In the genomic region with DNA sequence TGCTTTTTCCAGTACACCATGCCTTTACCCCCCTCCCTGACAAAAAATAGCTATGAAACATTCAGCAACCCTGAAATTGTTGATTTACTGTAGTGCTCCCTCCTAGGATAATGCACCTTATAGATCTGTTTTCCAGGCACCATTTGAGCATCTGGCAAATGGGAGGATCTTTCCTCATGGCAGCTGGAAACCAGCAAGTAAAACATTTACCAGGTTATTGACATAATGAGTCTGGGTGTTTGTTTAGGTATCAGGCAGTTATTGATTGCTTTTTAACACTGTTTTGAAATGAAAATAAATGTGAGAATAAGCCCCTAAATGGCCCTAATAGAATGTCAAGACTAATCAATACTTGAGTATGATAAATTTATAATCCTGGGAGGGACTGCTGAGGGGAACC, we compare ENCODE assay signal across 1 cellular context.
TF ChIP-seq lines count a peak whose summit lies in the region.

No MANE protein-coding gene starts in this region.

TF ChIP-seq in HepG2, 621 proteins besides CTCF, POLR2A, EP300 and RAD21 (continued from another document and continues in another):
- TF ChIP-seq, protein P1, sequence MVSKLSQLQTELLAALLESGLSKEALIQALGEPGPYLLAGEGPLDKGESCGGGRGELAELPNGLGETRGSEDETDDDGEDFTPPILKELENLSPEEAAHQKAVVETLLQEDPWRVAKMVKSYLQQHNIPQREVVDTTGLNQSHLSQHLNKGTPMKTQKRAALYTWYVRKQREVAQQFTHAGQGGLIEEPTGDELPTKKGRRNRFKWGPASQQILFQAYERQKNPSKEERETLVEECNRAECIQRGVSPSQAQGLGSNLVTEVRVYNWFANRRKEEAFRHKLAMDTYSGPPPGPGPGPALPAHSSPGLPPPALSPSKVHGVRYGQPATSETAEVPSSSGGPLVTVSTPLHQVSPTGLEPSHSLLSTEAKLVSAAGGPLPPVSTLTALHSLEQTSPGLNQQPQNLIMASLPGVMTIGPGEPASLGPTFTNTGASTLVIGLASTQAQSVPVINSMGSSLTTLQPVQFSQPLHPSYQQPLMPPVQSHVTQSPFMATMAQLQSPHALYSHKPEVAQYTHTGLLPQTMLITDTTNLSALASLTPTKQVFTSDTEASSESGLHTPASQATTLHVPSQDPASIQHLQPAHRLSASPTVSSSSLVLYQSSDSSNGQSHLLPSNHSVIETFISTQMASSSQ (IDR thresholded peaks at IDR 0.05; ENCODE audit: low read depth) = peak; percentile 95
- TF ChIP-seq, protein P1 (CRISPR knock-in tag; IDR thresholded peaks at IDR 0.05; ENCODE audit: borderline replicate concordance) = peak; percentile 79; the same call in 1 of the 2 replicates
- TF ChIP-seq HDAC2 (CRISPR knock-in tag; IDR thresholded peaks at IDR 0.05) (peak; percentile 37; the same call in 1 of the 2 replicates), GABPB1 (CRISPR knock-in tag; IDR thresholded peaks at IDR 0.05) (no peak), HINFP (CRISPR knock-in tag; IDR thresholded peaks at IDR 0.05; ENCODE audit: low read depth) (no peak), CREM (IDR thresholded peaks at IDR 0.05) (peak; percentile 36; the same call in 1 of the 2 replicates), CREM (CRISPR knock-in tag; IDR thresholded peaks at IDR 0.05) (no peak), MIXL1 (CRISPR knock-in tag; IDR thresholded peaks at IDR 0.05) (peak; percentile 70; the same call in 1 of the 2 replicates), MAF1 (CRISPR knock-in tag; IDR thresholded peaks at IDR 0.05; ENCODE audit: borderline replicate concordance) (no peak), BCL6 (CRISPR knock-in tag; IDR thresholded peaks at IDR 0.05) (peak; percentile 43; the same call in 1 of the 2 replicates), PHF21A (CRISPR knock-in tag; IDR thresholded peaks at IDR 0.05) (no peak), ZFP36L1 (CRISPR knock-in tag; IDR thresholded peaks at IDR 0.05) (no peak), NFIC (IDR thresholded peaks at IDR 0.05; ENCODE audit: low read length) (peak; percentile 44; the same call in 1 of the 2 replicates), BRCA1 (CRISPR knock-in tag; IDR thresholded peaks at IDR 0.05) (no peak), USF2 (IDR thresholded peaks at IDR 0.05; ENCODE audit: low read depth, low read length) (no peak), USF2 (CRISPR knock-in tag; IDR thresholded peaks at IDR 0.05; ENCODE audit: borderline replicate concordance) (no peak), ZNF20 (CRISPR knock-in tag; IDR thresholded peaks at IDR 0.05) (no peak), LCORL (IDR thresholded peaks at IDR 0.05) (no peak), LCORL (CRISPR knock-in tag; IDR thresholded peaks at IDR 0.05) (no peak), KMT2B (CRISPR knock-in tag; IDR thresholded peaks at IDR 0.05) (no peak), SAFB2 (CRISPR knock-in tag; IDR thresholded peaks at IDR 0.05; ENCODE audit: borderline replicate concordance, low read depth) (no peak), GATAD2A (CRISPR knock-in tag; IDR thresholded peaks at IDR 0.05) (peak; percentile 90), TFE3 (CRISPR knock-in tag; IDR thresholded peaks at IDR 0.05) (no peak), MXD3 (CRISPR knock-in tag; IDR thresholded peaks at IDR 0.05) (no peak), ZNF326 (CRISPR knock-in tag; IDR thresholded peaks at IDR 0.05; ENCODE audit: borderline replicate concordance) (no peak), ZNF644 (CRISPR knock-in tag; IDR thresholded peaks at IDR 0.05; ENCODE audit: low read depth) (peak; percentile 64), NPAS2 (CRISPR knock-in tag; IDR thresholded peaks at IDR 0.05; ENCODE audit: borderline replicate concordance) (no peak), ZNF484 (CRISPR knock-in tag; IDR thresholded peaks at IDR 0.05; ENCODE audit: borderline replicate concordance, low read depth) (no peak), ARHGAP35 (CRISPR knock-in tag; IDR thresholded peaks at IDR 0.05; ENCODE audit: borderline replicate concordance) (no peak), TBX3 (IDR thresholded peaks at IDR 0.05; ENCODE audit: borderline replicate concordance) (peak; percentile 47; the same call in 1 of the 2 replicates), ZNF564 (CRISPR knock-in tag; IDR thresholded peaks at IDR 0.05) (no peak)
- TF ChIP-seq, protein P2, sequence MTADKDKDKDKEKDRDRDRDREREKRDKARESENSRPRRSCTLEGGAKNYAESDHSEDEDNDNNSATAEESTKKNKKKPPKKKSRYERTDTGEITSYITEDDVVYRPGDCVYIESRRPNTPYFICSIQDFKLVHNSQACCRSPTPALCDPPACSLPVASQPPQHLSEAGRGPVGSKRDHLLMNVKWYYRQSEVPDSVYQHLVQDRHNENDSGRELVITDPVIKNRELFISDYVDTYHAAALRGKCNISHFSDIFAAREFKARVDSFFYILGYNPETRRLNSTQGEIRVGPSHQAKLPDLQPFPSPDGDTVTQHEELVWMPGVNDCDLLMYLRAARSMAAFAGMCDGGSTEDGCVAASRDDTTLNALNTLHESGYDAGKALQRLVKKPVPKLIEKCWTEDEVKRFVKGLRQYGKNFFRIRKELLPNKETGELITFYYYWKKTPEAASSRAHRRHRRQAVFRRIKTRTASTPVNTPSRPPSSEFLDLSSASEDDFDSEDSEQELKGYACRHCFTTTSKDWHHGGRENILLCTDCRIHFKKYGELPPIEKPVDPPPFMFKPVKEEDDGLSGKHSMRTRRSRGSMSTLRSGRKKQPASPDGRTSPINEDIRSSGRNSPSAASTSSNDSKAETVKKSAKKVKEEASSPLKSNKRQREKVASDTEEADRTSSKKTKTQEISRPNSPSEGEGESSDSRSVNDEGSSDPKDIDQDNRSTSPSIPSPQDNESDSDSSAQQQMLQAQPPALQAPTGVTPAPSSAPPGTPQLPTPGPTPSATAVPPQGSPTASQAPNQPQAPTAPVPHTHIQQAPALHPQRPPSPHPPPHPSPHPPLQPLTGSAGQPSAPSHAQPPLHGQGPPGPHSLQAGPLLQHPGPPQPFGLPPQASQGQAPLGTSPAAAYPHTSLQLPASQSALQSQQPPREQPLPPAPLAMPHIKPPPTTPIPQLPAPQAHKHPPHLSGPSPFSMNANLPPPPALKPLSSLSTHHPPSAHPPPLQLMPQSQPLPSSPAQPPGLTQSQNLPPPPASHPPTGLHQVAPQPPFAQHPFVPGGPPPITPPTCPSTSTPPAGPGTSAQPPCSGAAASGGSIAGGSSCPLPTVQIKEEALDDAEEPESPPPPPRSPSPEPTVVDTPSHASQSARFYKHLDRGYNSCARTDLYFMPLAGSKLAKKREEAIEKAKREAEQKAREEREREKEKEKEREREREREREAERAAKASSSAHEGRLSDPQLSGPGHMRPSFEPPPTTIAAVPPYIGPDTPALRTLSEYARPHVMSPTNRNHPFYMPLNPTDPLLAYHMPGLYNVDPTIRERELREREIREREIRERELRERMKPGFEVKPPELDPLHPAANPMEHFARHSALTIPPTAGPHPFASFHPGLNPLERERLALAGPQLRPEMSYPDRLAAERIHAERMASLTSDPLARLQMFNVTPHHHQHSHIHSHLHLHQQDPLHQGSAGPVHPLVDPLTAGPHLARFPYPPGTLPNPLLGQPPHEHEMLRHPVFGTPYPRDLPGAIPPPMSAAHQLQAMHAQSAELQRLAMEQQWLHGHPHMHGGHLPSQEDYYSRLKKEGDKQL (CRISPR knock-in tag; IDR thresholded peaks at IDR 0.05; ENCODE audit: low read depth) = peak; percentile 64; the same call in 1 of the 2 replicates
